In genomic region chr7:151518781-151519044, GRCh38 we compare ENCODE assay signal across 8 cellular contexts. TPM values are rescaled to one million over a fixed set of nuclear protein-coding genes. Genes with fewer than 3 reads are reported as not detected.
A peak's percentile ranks its signal among the peaks of the same experiment; 100 is the strongest.
DNase-seq lines count a peak whose midpoint lies in the region; ATAC-seq and TF ChIP-seq lines count a peak whose summit lies in the region.

No MANE protein-coding gene starts in this region.

- peaks cover 22% of the 10 kb centered on the region for H3K4me1 Mint-ChIP-seq in progenitor cell of endocrine pancreas (ENCODE audit: low read depth)

- TF ChIP-seq CTCF in Panc1 (IDR thresholded peaks at IDR 0.05) (no peak), esophagus squamous epithelium (IDR thresholded peaks at IDR 0.05) (no peak), progenitor cell of endocrine pancreas (IDR thresholded peaks at IDR 0.05; ENCODE audit: unreplicated experiment) (no peak)

- CTCF ChIA-PET in Panc1 (lab: Charles Lee): no interaction called here

- TF ChIP-seq POLR2A in esophagus squamous epithelium (IDR thresholded peaks at IDR 0.05): no peak

- intact Hi-C loops in Panc1 (cut with micrococcal nuclease; ENCODE audit: unreplicated experiment): loop anchor here (5.0 kb wide), 1 partner anchor 56 kb away; no protein-coding TSS in a partner anchor
- intact Hi-C loops in esophagus squamous epithelium (cut with DNase I): no loop called here
- intact Hi-C loops in posterior vena cava (cut with DNase I): loop anchor here in 1 of 2 donors (2.0 kb wide), 1 partner anchor 58 kb away; no protein-coding TSS in a partner anchor

- H3K4me3 ChIP-seq in GM08714 (ENCODE audit: low read length): peak overlapping the region; percentile 93
- peak overlapping the region; percentile 85 to 99 for H3K4me3 ChIP-seq in Panc1 (ENCODE audit: low read depth in 2 of 2, low read length in 2 of 2)
- peak overlapping the region; percentile 72 to 99 (median 96) for H3K4me3 ChIP-seq in esophagus squamous epithelium

- H3K4me1 ChIP-seq in Panc1 (ENCODE audit: control insufficient read depth, insufficient read depth, low read length) (peaks cover 34% of the 10 kb centered on the region), esophagus squamous epithelium (peaks cover 9 to 56% (median 15%) of the 10 kb centered on the region in 3 donors)

- H3K27me3 Mint-ChIP-seq in progenitor cell of endocrine pancreas: no peaks in the 10 kb centered on the region

- peaks cover 5% of the 10 kb centered on the region for H3K9me3 Mint-ChIP-seq in progenitor cell of endocrine pancreas (ENCODE audit: low read depth)

- POLR2A ChIA-PET in Panc1 (lab: Charles Lee): no interaction called here

- H3K27me3 ChIP-seq in Panc1 (ENCODE audit: control insufficient read depth, insufficient read depth, low read length) (no peaks in the 10 kb centered on the region), esophagus squamous epithelium (no peaks in the 10 kb centered on the region)

- peak overlapping the region; percentile 91 for H3K4me3 Mint-ChIP-seq in progenitor cell of endocrine pancreas (ENCODE audit: low read depth)

- peak overlapping the region; percentile 97 for H3K27ac Mint-ChIP-seq in progenitor cell of endocrine pancreas

- DNase-seq in Panc1 (ENCODE audit: low read depth, low spot score): no peak
- DNase-seq in esophagus squamous epithelium (lab: John Stamatoyannopoulos, UW): no peak
- no peak for DNase-seq in progenitor cell of endocrine pancreas (ENCODE audit: low spot score, unreplicated experiment)
- no peak for DNase-seq in posterior vena cava (ENCODE audit: low spot score)
- no peak for DNase-seq in SK-N-DZ (ENCODE audit: low spot score)
- no peak for DNase-seq in stimulated activated naive CD4-positive, alpha-beta T cell (lab: John Stamatoyannopoulos, UW)

- peaks cover 6% of the 10 kb centered on the region for H3K36me3 Mint-ChIP-seq in progenitor cell of endocrine pancreas (ENCODE audit: insufficient read depth)

- WGBS in esophagus squamous epithelium, 2 donors: 0% methylated on average over 7 to 9 of the region's 11 CpGs

- H3K27ac ChIP-seq in Panc1 (ENCODE audit: low read length) (peak overlapping the region; percentile 99), esophagus squamous epithelium (peak overlapping the region; percentile 93 to 100 (median 100))

- ATAC-seq in Panc1: no peak
- no peak for ATAC-seq in GM18909 (IDR thresholded peaks at IDR 0.05; ENCODE audit: poor library complexity, unreplicated experiment)

- no TSS peak for BruUV-seq in Panc1 (replicated peaks; lab: Mats Ljungman, UMichigan)

- peaks cover 3% of the 10 kb centered on the region; the same call in 1 of the 2 replicates for H3K36me3 ChIP-seq in Panc1 (ENCODE audit: control insufficient read depth, insufficient read depth, low read length)
- no peaks in the 10 kb centered on the region for H3K36me3 ChIP-seq in esophagus squamous epithelium

- in situ Hi-C loops in Panc1 (cut with HindIII; ENCODE audit: low pct_unique_long_range_greater_than_20kb, low sequenced_read_pairs): no loop called here

- H3K9me3 ChIP-seq in Panc1 (ENCODE audit: control insufficient read depth, insufficient read depth, low read depth, low read length): no peaks in the 10 kb centered on the region
- H3K9me3 ChIP-seq in esophagus squamous epithelium: no peaks in the 10 kb centered on the region

RNA-seq across cellular contexts. Expression of gene RHEB, which starts 1.0 kb away (rescaled TPM):
- total RNA-seq in Panc1 (2021; ENCODE audit: unreplicated experiment) (259 TPM), esophagus squamous epithelium (10 to 100 TPM; 37.1 to 82.6 (median 54.4) TPM), progenitor cell of endocrine pancreas (71.7 and 78.8 TPM in 2 replicates), posterior vena cava (100 to 1,000 TPM; 119 to 138 TPM)
- polyA plus RNA-seq in Panc1 (2012; ENCODE audit: insufficient read length): 147 TPM
- polyA plus RNA-seq in SK-N-DZ (2014; cell fraction: cytosol; rRNA removed): 167 and 203 TPM in 2 replicates
- 118 and 142 TPM in 2 replicates for polyA plus RNA-seq in SK-N-DZ (2014; cell fraction: nucleus; rRNA removed)
